Comparison of ENCODE assay signal across 20 cellular contexts in the genomic region with DNA sequence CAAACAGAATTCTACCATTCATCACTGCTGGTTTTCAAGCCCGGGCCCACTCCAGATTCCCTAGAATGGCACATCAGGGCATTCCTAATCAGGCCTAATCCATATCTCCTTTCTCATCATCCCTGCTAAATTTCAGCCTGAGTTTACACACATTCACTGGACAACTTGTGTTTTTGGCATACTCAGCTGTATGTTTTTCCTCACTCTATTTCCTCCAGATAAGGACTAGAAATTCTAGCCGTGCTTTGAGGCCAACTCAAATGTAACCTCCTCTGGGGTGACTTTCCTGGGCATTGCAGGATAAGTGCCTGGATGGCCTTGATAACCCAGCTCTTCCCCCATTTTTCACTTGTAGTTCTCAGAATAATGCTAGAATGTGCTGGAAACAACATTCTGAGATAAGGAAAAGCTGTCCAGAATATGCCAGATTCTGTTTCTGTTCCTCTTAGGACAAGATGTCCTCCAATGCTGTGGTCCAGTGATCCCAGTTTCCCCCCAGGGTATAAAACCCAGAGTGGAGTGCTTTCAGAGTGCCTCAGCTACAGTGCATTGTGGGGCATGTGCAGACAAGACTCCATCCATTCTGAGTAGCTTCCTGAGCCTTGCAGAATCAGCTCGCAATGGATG.
DNase-seq lines count a peak whose midpoint lies in the region; ATAC-seq and TF ChIP-seq lines count a peak whose summit lies in the region.
"Had no signal": no experiment of that assay in that cellular context is flagged by ENCODE, and none has a peak within 500 bp of the region (broad histone marks: within the 10 kb centered on the region; RNA-seq: fewer than 3 reads in every experiment).

No MANE protein-coding gene starts in this region.

- peaks cover 23% of the 10 kb centered on the region for H3K4me1 Mint-ChIP-seq in HFFc6 (ENCODE audit: low read depth)
- H3K4me1 Mint-ChIP-seq in activated T-helper 17 cell treated with anti-CD3 and anti-CD28 coated beads, Interleukin-2, amount 50 U/mL, for 72 hours = no peaks in the 10 kb centered on the region
- H3K4me1 Mint-ChIP-seq: activated CD4-positive, alpha-beta T cell treated with anti-CD3 and anti-CD28 coated beads for 36 hours; H9 had no signal

- ATAC-seq in activated T-helper 17 cell treated with anti-CD3 and anti-CD28 coated beads, Interleukin-2, amount 50 U/mL, for 72 hours (replicated peaks) = no peak
- ATAC-seq in GM21786 (IDR thresholded peaks at IDR 0.05; ENCODE audit: unreplicated experiment) (no peak), HG02852 (IDR thresholded peaks at IDR 0.05; ENCODE audit: unreplicated experiment) (no peak)
- ATAC-seq: activated CD4-positive, alpha-beta T cell treated with anti-CD3 and anti-CD28 coated beads for 36 hours; gastrocnemius medialis had no signal

- H3K4me3 ChIP-seq in fibroblast of pulmonary artery (replicated peaks; ENCODE audit: low read depth, low read length) = no peak overlapping the region
- H3K4me3 ChIP-seq in neuronal stem cell (ENCODE audit: low read length in 2 of 2) = no peak overlapping the region
- H3K4me3 ChIP-seq: gastrocnemius medialis, SJCRH30 had no signal

- no peak overlapping the region for H3K4me2 ChIP-seq in neuronal stem cell (ENCODE audit: insufficient read depth, low read length, poor library complexity, severe bottlenecking)

- H3K9ac ChIP-seq in neuronal stem cell (ENCODE audit: low read depth, low read length, poor library complexity) = no peak overlapping the region

- H2AK5ac ChIP-seq in neuronal stem cell (ENCODE audit: low read depth, low read length) = no peak overlapping the region

- H3K18ac ChIP-seq in neuronal stem cell (ENCODE audit: low read length) = no peak overlapping the region

- H3K36me3 Mint-ChIP-seq in HFFc6 (ENCODE audit: low read depth) = no peaks in the 10 kb centered on the region; the same call in 1 of the 2 replicates
- H3K36me3 Mint-ChIP-seq in activated T-helper 17 cell treated with anti-CD3 and anti-CD28 coated beads, Interleukin-2, amount 50 U/mL, for 72 hours (ENCODE audit: low read depth) = no peaks in the 10 kb centered on the region

- no peak overlapping the region for H3K14ac ChIP-seq in neuronal stem cell (ENCODE audit: low read length)

- no peaks in the 10 kb centered on the region for H3K9me3 ChIP-seq in neuronal stem cell (replicated peaks in 1 of 2; ENCODE audit: control insufficient read depth in 2 of 2, insufficient read depth in 1 of 2, low read depth in 1 of 2, low read length in 2 of 2)
- H3K9me3 ChIP-seq: gastrocnemius medialis, SJCRH30 had no signal

- H4K91ac ChIP-seq in neuronal stem cell (ENCODE audit: low read depth, low read length, poor library complexity) = no peak overlapping the region

- peaks cover 0 to 3% (median 0%) of the 10 kb centered on the region in 3 experiments for H3K27me3 ChIP-seq in neuronal stem cell (ENCODE audit: control insufficient read depth in 3 of 3, insufficient read depth in 3 of 3, low read depth in 1 of 3, low read length in 3 of 3)
- H3K27me3 ChIP-seq: gastrocnemius medialis, SJCRH30 had no signal

- no peak overlapping the region for H2BK120ac ChIP-seq in neuronal stem cell (ENCODE audit: low read depth, low read length)

- WGBS in neuronal stem cell (ENCODE audit: extremely low coverage in 2 of 2, insufficient read length in 2 of 2, insufficient replicate concordance in 1 of 2), 2 donors = no CpG with 5 or more reads among the region's 3 CpGs

- peak overlapping the region; percentile 6; the same call in 1 of the 2 replicates for H3K27ac Mint-ChIP-seq in HFFc6
- H3K27ac Mint-ChIP-seq in activated T-helper 17 cell treated with anti-CD3 and anti-CD28 coated beads, Interleukin-2, amount 50 U/mL, for 72 hours = no peak overlapping the region
- H3K27ac Mint-ChIP-seq: activated CD4-positive, alpha-beta T cell treated with anti-CD3 and anti-CD28 coated beads for 36 hours; T-helper 2 cell treated with Interferon-gamma antibody and Interleukin-4, amounts not matched to agents 5 μg/mL and 100 μg/mL, for 36 hours had no signal

- no peaks in the 10 kb centered on the region for H3K79me1 ChIP-seq in neuronal stem cell (ENCODE audit: low read depth, low read length)

- H2BK12ac ChIP-seq in neuronal stem cell (ENCODE audit: low read length) = no peak overlapping the region

- no peak overlapping the region for H3K23ac ChIP-seq in neuronal stem cell (ENCODE audit: low read depth, low read length, poor library complexity)

- DNase-seq in HFFc6 = no peak
- peak; percentile 46 for DNase-seq in fibroblast of pulmonary artery (ENCODE audit: low read depth)
- no peak for DNase-seq in neuronal stem cell (ENCODE audit: low spot score)
- DNase-seq in NK-92 treated with Interleukin-12 subunit alpha and Interleukin-12 subunit beta, amount 100 ng/mL, for 24 hours (lab: John Stamatoyannopoulos, UW) = no peak
- DNase-seq: activated CD4-positive, alpha-beta T cell treated with anti-CD3 and anti-CD28 coated beads for 36 hours; activated gamma-delta T cell; amygdala; COR-L47; gastrocnemius medialis; H9; KBM-7; NCI-H2029; SJCRH30; stimulated activated CD8-positive, alpha-beta memory T cell treated with anti-CD3 and anti-CD28 coated beads, Interleukin-4, amount 100 ng/mL, for 48 hours; substantia nigra had no signal

- H2BK15ac ChIP-seq in neuronal stem cell (ENCODE audit: low read length) = no peak overlapping the region

- TF ChIP-seq CTCF in HFFc6 (IDR thresholded peaks at IDR 0.05) (no peak), VCaP (conservative IDR thresholded peaks at IDR 0.05) (no peak), fibroblast of pulmonary artery (IDR thresholded peaks at IDR 0.05; ENCODE audit: low read length, missing control alignments) (no peak)

- H3K27me3 Mint-ChIP-seq in HFFc6 (ENCODE audit: insufficient read depth) = no peaks in the 10 kb centered on the region; the same call in 1 of the 2 replicates
- no peaks in the 10 kb centered on the region for H3K27me3 Mint-ChIP-seq in activated T-helper 17 cell treated with anti-CD3 and anti-CD28 coated beads, Interleukin-2, amount 50 U/mL, for 72 hours
- H3K27me3 Mint-ChIP-seq: activated CD4-positive, alpha-beta T cell treated with anti-CD3 and anti-CD28 coated beads for 36 hours had no signal

- H4K8ac ChIP-seq in neuronal stem cell (ENCODE audit: low read depth, low read length) = no peak overlapping the region

- no peak overlapping the region for H3K4ac ChIP-seq in neuronal stem cell (ENCODE audit: low read length)

- no peak overlapping the region for H3K4me3 Mint-ChIP-seq in HFFc6
- no peak overlapping the region for H3K4me3 Mint-ChIP-seq in activated T-helper 17 cell treated with anti-CD3 and anti-CD28 coated beads, Interleukin-2, amount 50 U/mL, for 72 hours
- H3K4me3 Mint-ChIP-seq: activated CD4-positive, alpha-beta T cell treated with anti-CD3 and anti-CD28 coated beads for 36 hours; H9; T-helper 2 cell treated with Interferon-gamma antibody and Interleukin-4, amounts not matched to agents 5 μg/mL and 100 μg/mL, for 36 hours had no signal

- H3K4me1 ChIP-seq in neuronal stem cell (ENCODE audit: control insufficient read depth in 2 of 2, insufficient read depth in 1 of 2, low read depth in 1 of 2, low read length in 2 of 2) = no peaks in the 10 kb centered on the region
- H3K4me1 ChIP-seq: gastrocnemius medialis, SJCRH30 had no signal

- no peak overlapping the region for H2BK5ac ChIP-seq in neuronal stem cell (ENCODE audit: low read length)

- H3K9me3 Mint-ChIP-seq in HFFc6 = peaks cover 6% of the 10 kb centered on the region; the same call in 1 of the 2 replicates
- H3K9me3 Mint-ChIP-seq in activated T-helper 17 cell treated with anti-CD3 and anti-CD28 coated beads, Interleukin-2, amount 50 U/mL, for 72 hours = no peaks in the 10 kb centered on the region
- H3K9me3 Mint-ChIP-seq: T-helper 2 cell treated with Interferon-gamma antibody and Interleukin-4, amounts not matched to agents 5 μg/mL and 100 μg/mL, for 36 hours had no signal

- peak overlapping the region; percentile 73 for H2AFZ ChIP-seq in neuronal stem cell (ENCODE audit: low read length)

- H3K27ac ChIP-seq in VCaP = peak overlapping the region; percentile 9; the same call in 1 of the 2 replicates
- H3K27ac ChIP-seq in neuronal stem cell (replicated peaks; ENCODE audit: low read length) = no peak overlapping the region
- H3K27ac ChIP-seq: gastrocnemius medialis, SJCRH30 had no signal

- no peaks in the 10 kb centered on the region for H3K36me3 ChIP-seq in neuronal stem cell (replicated peaks in 1 of 2; ENCODE audit: control insufficient read depth in 2 of 2, insufficient read depth in 2 of 2, low read length in 2 of 2)
- H3K36me3 ChIP-seq: gastrocnemius medialis, SJCRH30 had no signal
